Comparison of ENCODE assay signal across 1 cellular context in the genomic region with DNA sequence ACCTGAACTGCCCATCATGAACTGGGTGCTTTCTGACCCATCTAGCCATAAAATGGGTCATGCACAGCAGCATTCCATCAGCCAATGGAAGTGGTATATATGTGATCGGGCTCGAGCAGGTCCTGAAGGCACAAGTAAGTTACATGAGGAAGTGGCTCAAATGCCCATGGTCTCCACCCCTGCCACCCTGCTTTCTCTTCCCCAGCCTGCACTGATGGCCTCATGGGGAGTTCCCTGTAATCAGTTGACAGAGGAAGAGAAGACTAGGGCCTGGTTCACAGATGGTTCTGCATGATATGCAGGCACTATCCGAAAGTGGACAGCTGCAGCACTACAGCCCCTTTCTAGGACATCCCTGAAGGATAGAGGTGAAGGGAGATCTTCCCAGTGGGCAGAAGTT.
A peak's percentile ranks its signal among the peaks of the same experiment; 100 is the strongest.
TF ChIP-seq lines count a peak whose summit lies in the region.
"Not testable (repeated sequence)": the region's sequence is repeated elsewhere in the genome, so short reads cannot be mapped to it uniquely, and the experiment has no call there.

No MANE protein-coding gene starts in this region.

TF ChIP-seq in K562, 482 proteins besides CTCF, POLR2A, EP300 and RAD21 (continued from another document):
- peak; percentile 79 for TF ChIP-seq ZNF134 (CRISPR knock-in tag; conservative IDR thresholded peaks at IDR 0.05)
- peak; percentile 57; the same call in 1 of the 2 replicates for TF ChIP-seq NCOA1 (IDR thresholded peaks at IDR 0.05; ENCODE audit: low read depth)
- TF ChIP-seq, protein P1, sequence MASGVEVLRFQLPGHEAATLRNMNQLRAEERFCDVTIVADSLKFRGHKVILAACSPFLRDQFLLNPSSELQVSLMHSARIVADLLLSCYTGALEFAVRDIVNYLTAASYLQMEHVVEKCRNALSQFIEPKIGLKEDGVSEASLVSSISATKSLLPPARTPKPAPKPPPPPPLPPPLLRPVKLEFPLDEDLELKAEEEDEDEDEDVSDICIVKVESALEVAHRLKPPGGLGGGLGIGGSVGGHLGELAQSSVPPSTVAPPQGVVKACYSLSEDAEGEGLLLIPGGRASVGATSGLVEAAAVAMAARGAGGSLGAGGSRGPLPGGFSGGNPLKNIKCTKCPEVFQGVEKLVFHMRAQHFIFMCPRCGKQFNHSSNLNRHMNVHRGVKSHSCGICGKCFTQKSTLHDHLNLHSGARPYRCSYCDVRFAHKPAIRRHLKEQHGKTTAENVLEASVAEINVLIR (CRISPR knock-in tag; IDR thresholded peaks at IDR 0.05) = peak; percentile 36; the same call in 1 of the 2 replicates
- peak; percentile 87 for TF ChIP-seq MTA2 (IDR thresholded peaks at IDR 0.05; ENCODE audit: low read depth)
- 0 out of 4 replicates have a peak, but pooled peaks have one; percentile 16 to 19 for TF ChIP-seq NRF1 (conservative IDR thresholded peaks at IDR 0.05 in 1 of 2, IDR thresholded peaks at IDR 0.05 in 1 of 2)
- TF ChIP-seq, protein P2, sequence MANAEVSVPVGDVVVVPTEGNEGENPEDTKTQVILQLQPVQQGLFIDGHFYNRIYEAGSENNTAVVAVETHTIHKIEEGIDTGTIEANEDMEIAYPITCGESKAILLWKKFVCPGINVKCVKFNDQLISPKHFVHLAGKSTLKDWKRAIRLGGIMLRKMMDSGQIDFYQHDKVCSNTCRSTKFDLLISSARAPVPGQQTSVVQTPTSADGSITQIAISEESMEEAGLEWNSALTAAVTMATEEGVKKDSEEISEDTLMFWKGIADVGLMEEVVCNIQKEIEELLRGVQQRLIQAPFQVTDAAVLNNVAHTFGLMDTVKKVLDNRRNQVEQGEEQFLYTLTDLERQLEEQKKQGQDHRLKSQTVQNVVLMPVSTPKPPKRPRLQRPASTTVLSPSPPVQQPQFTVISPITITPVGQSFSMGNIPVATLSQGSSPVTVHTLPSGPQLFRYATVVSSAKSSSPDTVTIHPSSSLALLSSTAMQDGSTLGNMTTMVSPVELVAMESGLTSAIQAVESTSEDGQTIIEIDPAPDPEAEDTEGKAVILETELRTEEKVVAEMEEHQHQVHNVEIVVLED (CRISPR knock-in tag; IDR thresholded peaks at IDR 0.05) = peak; percentile 47; the same call in 1 of the 2 replicates
- TF ChIP-seq MECOM (CRISPR knock-in tag; IDR thresholded peaks at IDR 0.05) = peak; percentile 60; the same call in 1 of the 2 replicates
- TF ChIP-seq PML (IDR thresholded peaks at IDR 0.05; ENCODE audit: low read length) = peak; percentile 76
- peak; percentile 64; the same call in 1 of the 2 replicates for TF ChIP-seq RNF2 (IDR thresholded peaks at IDR 0.05)
- TF ChIP-seq, protein P3, sequence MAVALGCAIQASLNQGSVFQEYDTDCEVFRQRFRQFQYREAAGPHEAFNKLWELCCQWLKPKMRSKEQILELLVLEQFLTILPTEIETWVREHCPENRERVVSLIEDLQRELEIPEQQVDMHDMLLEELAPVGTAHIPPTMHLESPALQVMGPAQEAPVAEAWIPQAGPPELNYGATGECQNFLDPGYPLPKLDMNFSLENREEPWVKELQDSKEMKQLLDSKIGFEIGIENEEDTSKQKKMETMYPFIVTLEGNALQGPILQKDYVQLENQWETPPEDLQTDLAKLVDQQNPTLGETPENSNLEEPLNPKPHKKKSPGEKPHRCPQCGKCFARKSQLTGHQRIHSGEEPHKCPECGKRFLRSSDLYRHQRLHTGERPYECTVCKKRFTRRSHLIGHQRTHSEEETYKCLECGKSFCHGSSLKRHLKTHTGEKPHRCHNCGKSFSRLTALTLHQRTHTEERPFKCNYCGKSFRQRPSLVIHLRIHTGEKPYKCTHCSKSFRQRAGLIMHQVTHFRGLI (CRISPR knock-in tag; IDR thresholded peaks at IDR 0.05) = peak; percentile 73; the same call in 1 of the 2 replicates
- TF ChIP-seq CBFA2T3 (IDR thresholded peaks at IDR 0.05) = peak; percentile 93
- peak; percentile 93 for TF ChIP-seq TAL1 (IDR thresholded peaks at IDR 0.05)
- peak; percentile 53; the same call in 1 of the 2 replicates for TF ChIP-seq ZNF239 (CRISPR knock-in tag; IDR thresholded peaks at IDR 0.05)
- peak in 1 of 2 experiments; percentile 54; a peak in 1 of 4 replicates for TF ChIP-seq RCOR1 (IDR thresholded peaks at IDR 0.05; ENCODE audit: borderline replicate concordance in 1 of 2, low read depth in 2 of 2, low read length in 2 of 2)
- TF ChIP-seq L3MBTL2 (IDR thresholded peaks at IDR 0.05) = peak; percentile 35; the same call in 1 of the 2 replicates
- peak; percentile 29 to 74; a peak in 2 of 4 replicates for TF ChIP-seq MAZ (CRISPR knock-in tag; conservative IDR thresholded peaks at IDR 0.05 in 1 of 2, IDR thresholded peaks at IDR 0.05 in 1 of 2)
- TF ChIP-seq, protein P4, sequence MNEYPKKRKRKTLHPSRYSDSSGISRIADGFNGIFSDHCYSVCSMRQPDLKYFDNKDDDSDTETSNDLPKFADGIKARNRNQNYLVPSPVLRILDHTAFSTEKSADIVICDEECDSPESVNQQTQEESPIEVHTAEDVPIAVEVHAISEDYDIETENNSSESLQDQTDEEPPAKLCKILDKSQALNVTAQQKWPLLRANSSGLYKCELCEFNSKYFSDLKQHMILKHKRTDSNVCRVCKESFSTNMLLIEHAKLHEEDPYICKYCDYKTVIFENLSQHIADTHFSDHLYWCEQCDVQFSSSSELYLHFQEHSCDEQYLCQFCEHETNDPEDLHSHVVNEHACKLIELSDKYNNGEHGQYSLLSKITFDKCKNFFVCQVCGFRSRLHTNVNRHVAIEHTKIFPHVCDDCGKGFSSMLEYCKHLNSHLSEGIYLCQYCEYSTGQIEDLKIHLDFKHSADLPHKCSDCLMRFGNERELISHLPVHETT (CRISPR knock-in tag; conservative IDR thresholded peaks at IDR 0.05 in 1 of 2, IDR thresholded peaks at IDR 0.05 in 1 of 2) = peak in 1 of 2 experiments; percentile 40; a peak in 1 of 4 replicates
- TF ChIP-seq, protein P5, sequence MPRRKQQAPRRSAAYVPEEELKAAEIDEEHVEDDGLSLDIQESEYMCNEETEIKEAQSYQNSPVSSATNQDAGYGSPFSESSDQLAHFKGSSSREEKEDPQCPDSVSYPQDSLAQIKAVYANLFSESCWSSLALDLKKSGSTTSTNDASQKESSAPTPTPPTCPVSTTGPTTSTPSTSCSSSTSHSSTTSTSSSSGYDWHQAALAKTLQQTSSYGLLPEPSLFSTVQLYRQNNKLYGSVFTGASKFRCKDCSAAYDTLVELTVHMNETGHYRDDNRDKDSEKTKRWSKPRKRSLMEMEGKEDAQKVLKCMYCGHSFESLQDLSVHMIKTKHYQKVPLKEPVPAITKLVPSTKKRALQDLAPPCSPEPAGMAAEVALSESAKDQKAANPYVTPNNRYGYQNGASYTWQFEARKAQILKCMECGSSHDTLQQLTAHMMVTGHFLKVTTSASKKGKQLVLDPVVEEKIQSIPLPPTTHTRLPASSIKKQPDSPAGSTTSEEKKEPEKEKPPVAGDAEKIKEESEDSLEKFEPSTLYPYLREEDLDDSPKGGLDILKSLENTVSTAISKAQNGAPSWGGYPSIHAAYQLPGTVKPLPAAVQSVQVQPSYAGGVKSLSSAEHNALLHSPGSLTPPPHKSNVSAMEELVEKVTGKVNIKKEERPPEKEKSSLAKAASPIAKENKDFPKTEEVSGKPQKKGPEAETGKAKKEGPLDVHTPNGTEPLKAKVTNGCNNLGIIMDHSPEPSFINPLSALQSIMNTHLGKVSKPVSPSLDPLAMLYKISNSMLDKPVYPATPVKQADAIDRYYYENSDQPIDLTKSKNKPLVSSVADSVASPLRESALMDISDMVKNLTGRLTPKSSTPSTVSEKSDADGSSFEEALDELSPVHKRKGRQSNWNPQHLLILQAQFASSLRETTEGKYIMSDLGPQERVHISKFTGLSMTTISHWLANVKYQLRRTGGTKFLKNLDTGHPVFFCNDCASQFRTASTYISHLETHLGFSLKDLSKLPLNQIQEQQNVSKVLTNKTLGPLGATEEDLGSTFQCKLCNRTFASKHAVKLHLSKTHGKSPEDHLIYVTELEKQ (CRISPR knock-in tag; IDR thresholded peaks at IDR 0.05) = 0 out of 2 replicates have a peak, but pooled peaks have one; percentile 28
- TF ChIP-seq SOX6 (IDR thresholded peaks at IDR 0.05) = peak; percentile 80
- peak; percentile 93 for TF ChIP-seq CBFA2T2 (conservative IDR thresholded peaks at IDR 0.05)
- TF ChIP-seq ZNF766 (CRISPR knock-in tag; conservative IDR thresholded peaks at IDR 0.05) = peak; percentile 73
- 0 out of 2 replicates have a peak, but pooled peaks have one; percentile 41 for TF ChIP-seq ZNF175 (CRISPR knock-in tag; IDR thresholded peaks at IDR 0.05; ENCODE audit: low read depth)
- peak; percentile 78 for TF ChIP-seq ZNF589 (CRISPR knock-in tag; IDR thresholded peaks at IDR 0.05; ENCODE audit: low read depth)
- TF ChIP-seq ZNF79 (CRISPR knock-in tag; IDR thresholded peaks at IDR 0.05; ENCODE audit: low read depth) = peak; percentile 54; the same call in 1 of the 2 replicates
- peak; percentile 55; the same call in 1 of the 2 replicates for TF ChIP-seq MTA3 (IDR thresholded peaks at IDR 0.05; ENCODE audit: borderline replicate concordance)
- TF ChIP-seq MTA1 (IDR thresholded peaks at IDR 0.05; ENCODE audit: borderline replicate concordance) = 0 out of 2 replicates have a peak, but pooled peaks have one; percentile 69
- peak; percentile 43; the same call in 1 of the 2 replicates for TF ChIP-seq FOXM1 (IDR thresholded peaks at IDR 0.05; ENCODE audit: low read depth)
- not testable (repeated sequence) for TF ChIP-seq FOXM1 (CRISPR knock-in tag; IDR thresholded peaks at IDR 0.05; ENCODE audit: low read depth)
- TF ChIP-seq EHMT2 (IDR thresholded peaks at IDR 0.05) = peak; percentile 27; the same call in 1 of the 2 replicates
- peak; percentile 14; the same call in 1 of the 2 replicates for TF ChIP-seq GATAD2B (IDR thresholded peaks at IDR 0.05; ENCODE audit: borderline replicate concordance)
- TF ChIP-seq FOSL1 (tag; conservative IDR thresholded peaks at IDR 0.05) = 0 out of 2 replicates have a peak, but pooled peaks have one; percentile 13
- TF ChIP-seq ZNF696 (CRISPR knock-in tag; conservative IDR thresholded peaks at IDR 0.05) = peak; percentile 23; the same call in 1 of the 2 replicates
- TF ChIP-seq, protein P6, sequence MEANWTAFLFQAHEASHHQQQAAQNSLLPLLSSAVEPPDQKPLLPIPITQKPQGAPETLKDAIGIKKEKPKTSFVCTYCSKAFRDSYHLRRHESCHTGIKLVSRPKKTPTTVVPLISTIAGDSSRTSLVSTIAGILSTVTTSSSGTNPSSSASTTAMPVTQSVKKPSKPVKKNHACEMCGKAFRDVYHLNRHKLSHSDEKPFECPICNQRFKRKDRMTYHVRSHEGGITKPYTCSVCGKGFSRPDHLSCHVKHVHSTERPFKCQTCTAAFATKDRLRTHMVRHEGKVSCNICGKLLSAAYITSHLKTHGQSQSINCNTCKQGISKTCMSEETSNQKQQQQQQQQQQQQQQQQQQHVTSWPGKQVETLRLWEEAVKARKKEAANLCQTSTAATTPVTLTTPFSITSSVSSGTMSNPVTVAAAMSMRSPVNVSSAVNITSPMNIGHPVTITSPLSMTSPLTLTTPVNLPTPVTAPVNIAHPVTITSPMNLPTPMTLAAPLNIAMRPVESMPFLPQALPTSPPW (CRISPR knock-in tag; IDR thresholded peaks at IDR 0.05) = peak; percentile 46; the same call in 1 of the 2 replicates
- peak; percentile 52 for TF ChIP-seq HDAC3 (IDR thresholded peaks at IDR 0.05; ENCODE audit: borderline replicate concordance, partially characterized antibody)
- TF ChIP-seq GATAD2A (IDR thresholded peaks at IDR 0.05) = peak; percentile 83
- TF ChIP-seq, protein P7, sequence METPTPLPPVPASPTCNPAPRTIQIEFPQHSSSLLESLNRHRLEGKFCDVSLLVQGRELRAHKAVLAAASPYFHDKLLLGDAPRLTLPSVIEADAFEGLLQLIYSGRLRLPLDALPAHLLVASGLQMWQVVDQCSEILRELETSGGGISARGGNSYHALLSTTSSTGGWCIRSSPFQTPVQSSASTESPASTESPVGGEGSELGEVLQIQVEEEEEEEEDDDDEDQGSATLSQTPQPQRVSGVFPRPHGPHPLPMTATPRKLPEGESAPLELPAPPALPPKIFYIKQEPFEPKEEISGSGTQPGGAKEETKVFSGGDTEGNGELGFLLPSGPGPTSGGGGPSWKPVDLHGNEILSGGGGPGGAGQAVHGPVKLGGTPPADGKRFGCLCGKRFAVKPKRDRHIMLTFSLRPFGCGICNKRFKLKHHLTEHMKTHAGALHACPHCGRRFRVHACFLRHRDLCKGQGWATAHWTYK (CRISPR knock-in tag; IDR thresholded peaks at IDR 0.05) = peak; percentile 50; the same call in 1 of the 2 replicates
- peak; percentile 80; the same call in 1 of the 2 replicates for TF ChIP-seq SMAD3 (CRISPR knock-in tag; conservative IDR thresholded peaks at IDR 0.05)
- TF ChIP-seq KLF6 (CRISPR knock-in tag; IDR thresholded peaks at IDR 0.05; ENCODE audit: borderline replicate concordance) = peak; percentile 59; the same call in 1 of the 2 replicates
- TF ChIP-seq HIVEP1 (CRISPR knock-in tag; IDR thresholded peaks at IDR 0.05) = peak; percentile 24; the same call in 1 of the 2 replicates
- TF ChIP-seq NFIC (IDR thresholded peaks at IDR 0.05) = peak; percentile 79
- peak; percentile 55; the same call in 1 of the 2 replicates for TF ChIP-seq EP400 (IDR thresholded peaks at IDR 0.05)
- peak; percentile 32 to 36; a peak in 1 of 4 replicates for TF ChIP-seq KDM1A (IDR thresholded peaks at IDR 0.05)
- TF ChIP-seq CREM (IDR thresholded peaks at IDR 0.05; ENCODE audit: low read depth) = peak; percentile 61; the same call in 1 of the 2 replicates
TF ChIP-seq in K562: peak in this region for 96; not testable (repeated sequence) for 386.
